ENCODE assay signal across 1 cellular context in the genomic region with DNA sequence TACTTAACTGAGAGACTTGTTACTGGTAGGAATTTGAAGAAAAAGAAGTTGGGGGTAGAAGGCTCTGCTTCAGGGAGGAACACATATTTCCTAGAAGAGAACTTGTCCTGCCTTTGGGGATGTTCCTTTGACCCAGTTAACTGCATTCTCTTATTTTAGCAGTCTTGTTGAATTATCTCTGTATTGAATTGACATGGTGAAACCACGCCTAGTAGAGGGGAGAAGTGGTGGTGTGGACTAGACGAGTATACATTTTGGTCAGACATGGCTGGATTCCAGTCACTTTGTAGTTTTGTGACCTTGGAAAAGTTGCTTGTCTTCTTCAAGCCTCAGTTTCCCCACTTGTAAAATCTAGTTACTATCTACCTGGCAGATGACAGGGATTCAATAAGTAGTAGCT.
A peak's percentile ranks its signal among the peaks of the same experiment; 100 is the strongest.
TF ChIP-seq lines count a peak whose summit lies in the region.

No MANE protein-coding gene starts in this region.

TF ChIP-seq in HepG2, 621 proteins besides CTCF, POLR2A, EP300 and RAD21 (continued from another document):
- no peak for TF ChIP-seq NFE2 (CRISPR knock-in tag; IDR thresholded peaks at IDR 0.05)
- no peak for TF ChIP-seq NR2F1 (CRISPR knock-in tag; IDR thresholded peaks at IDR 0.05)
- TF ChIP-seq, protein P1, sequence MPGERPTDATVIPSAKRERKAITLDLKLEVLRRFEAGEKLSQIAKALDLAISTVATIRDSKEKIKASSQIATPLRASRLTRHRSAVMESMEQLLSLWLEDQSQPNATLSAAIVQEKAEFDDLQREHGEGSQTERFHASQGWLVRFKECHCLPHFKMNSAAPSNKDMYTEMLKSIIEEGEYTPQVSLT (CRISPR knock-in tag; IDR thresholded peaks at IDR 0.05; ENCODE audit: borderline replicate concordance, low read depth), result no peak
- TF ChIP-seq SP140L (CRISPR knock-in tag; IDR thresholded peaks at IDR 0.05; ENCODE audit: borderline replicate concordance), result no peak
- no peak for TF ChIP-seq ZSCAN30 (CRISPR knock-in tag; IDR thresholded peaks at IDR 0.05)
- TF ChIP-seq MAF1 (CRISPR knock-in tag; IDR thresholded peaks at IDR 0.05; ENCODE audit: borderline replicate concordance), result no peak
- TF ChIP-seq RFX1 (IDR thresholded peaks at IDR 0.05), result no peak
- no peak for TF ChIP-seq ZBTB8A (CRISPR knock-in tag; IDR thresholded peaks at IDR 0.05; ENCODE audit: borderline replicate concordance, low read depth)
- TF ChIP-seq ZNF460 (CRISPR knock-in tag; IDR thresholded peaks at IDR 0.05; ENCODE audit: borderline replicate concordance), result no peak
- TF ChIP-seq GFI1 (CRISPR knock-in tag; IDR thresholded peaks at IDR 0.05; ENCODE audit: borderline replicate concordance), result 0 out of 2 replicates have a peak, but pooled peaks have one; percentile 6
- TF ChIP-seq HIVEP1 (CRISPR knock-in tag; IDR thresholded peaks at IDR 0.05), result no peak
- no peak for TF ChIP-seq NR1H2 (CRISPR knock-in tag; IDR thresholded peaks at IDR 0.05; ENCODE audit: borderline replicate concordance, low read depth)
- no peak for TF ChIP-seq KDM3A (CRISPR knock-in tag; IDR thresholded peaks at IDR 0.05; ENCODE audit: low read depth)
- peak; percentile 89 for TF ChIP-seq RBM22 (optimal IDR thresholded peaks at IDR 0.05; ENCODE audit: low read length)
- TF ChIP-seq, protein P2, sequence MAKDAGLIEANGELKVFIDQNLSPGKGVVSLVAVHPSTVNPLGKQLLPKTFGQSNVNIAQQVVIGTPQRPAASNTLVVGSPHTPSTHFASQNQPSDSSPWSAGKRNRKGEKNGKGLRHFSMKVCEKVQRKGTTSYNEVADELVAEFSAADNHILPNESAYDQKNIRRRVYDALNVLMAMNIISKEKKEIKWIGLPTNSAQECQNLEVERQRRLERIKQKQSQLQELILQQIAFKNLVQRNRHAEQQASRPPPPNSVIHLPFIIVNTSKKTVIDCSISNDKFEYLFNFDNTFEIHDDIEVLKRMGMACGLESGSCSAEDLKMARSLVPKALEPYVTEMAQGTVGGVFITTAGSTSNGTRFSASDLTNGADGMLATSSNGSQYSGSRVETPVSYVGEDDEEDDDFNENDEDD (CRISPR knock-in tag; IDR thresholded peaks at IDR 0.05; ENCODE audit: borderline replicate concordance), result no peak
- no peak for TF ChIP-seq ADNP (CRISPR knock-in tag; IDR thresholded peaks at IDR 0.05)
- TF ChIP-seq ELF1 (CRISPR knock-in tag; IDR thresholded peaks at IDR 0.05), result no peak
- TF ChIP-seq, protein P3, sequence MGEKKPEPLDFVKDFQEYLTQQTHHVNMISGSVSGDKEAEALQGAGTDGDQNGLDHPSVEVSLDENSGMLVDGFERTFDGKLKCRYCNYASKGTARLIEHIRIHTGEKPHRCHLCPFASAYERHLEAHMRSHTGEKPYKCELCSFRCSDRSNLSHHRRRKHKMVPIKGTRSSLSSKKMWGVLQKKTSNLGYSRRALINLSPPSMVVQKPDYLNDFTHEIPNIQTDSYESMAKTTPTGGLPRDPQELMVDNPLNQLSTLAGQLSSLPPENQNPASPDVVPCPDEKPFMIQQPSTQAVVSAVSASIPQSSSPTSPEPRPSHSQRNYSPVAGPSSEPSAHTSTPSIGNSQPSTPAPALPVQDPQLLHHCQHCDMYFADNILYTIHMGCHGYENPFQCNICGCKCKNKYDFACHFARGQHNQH (CRISPR knock-in tag; IDR thresholded peaks at IDR 0.05), result no peak
- no peak for TF ChIP-seq ZNF720 (CRISPR knock-in tag; IDR thresholded peaks at IDR 0.05)
- TF ChIP-seq, protein P4, sequence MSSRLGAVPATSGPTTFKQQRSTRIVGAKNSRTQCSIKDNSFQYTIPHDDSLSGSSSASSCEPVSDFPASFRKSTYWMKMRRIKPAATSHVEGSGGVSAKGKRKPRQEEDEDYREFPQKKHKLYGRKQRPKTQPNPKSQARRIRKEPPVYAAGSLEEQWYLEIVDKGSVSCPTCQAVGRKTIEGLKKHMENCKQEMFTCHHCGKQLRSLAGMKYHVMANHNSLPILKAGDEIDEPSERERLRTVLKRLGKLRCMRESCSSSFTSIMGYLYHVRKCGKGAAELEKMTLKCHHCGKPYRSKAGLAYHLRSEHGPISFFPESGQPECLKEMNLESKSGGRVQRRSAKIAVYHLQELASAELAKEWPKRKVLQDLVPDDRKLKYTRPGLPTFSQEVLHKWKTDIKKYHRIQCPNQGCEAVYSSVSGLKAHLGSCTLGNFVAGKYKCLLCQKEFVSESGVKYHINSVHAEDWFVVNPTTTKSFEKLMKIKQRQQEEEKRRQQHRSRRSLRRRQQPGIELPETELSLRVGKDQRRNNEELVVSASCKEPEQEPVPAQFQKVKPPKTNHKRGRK (CRISPR knock-in tag; IDR thresholded peaks at IDR 0.05), result no peak
- TF ChIP-seq KDM5A (IDR thresholded peaks at IDR 0.05; ENCODE audit: borderline replicate concordance, low read length), result no peak
- TF ChIP-seq SSRP1 (CRISPR knock-in tag; IDR thresholded peaks at IDR 0.05), result 0 out of 2 replicates have a peak, but pooled peaks have one; percentile 50
- no peak for TF ChIP-seq ETV5 (CRISPR knock-in tag; IDR thresholded peaks at IDR 0.05; ENCODE audit: borderline replicate concordance)
- TF ChIP-seq MIER3 (CRISPR knock-in tag; IDR thresholded peaks at IDR 0.05; ENCODE audit: borderline replicate concordance), result no peak
